Comparison of ENCODE assay signal across 11 cellular contexts in the genomic region with DNA sequence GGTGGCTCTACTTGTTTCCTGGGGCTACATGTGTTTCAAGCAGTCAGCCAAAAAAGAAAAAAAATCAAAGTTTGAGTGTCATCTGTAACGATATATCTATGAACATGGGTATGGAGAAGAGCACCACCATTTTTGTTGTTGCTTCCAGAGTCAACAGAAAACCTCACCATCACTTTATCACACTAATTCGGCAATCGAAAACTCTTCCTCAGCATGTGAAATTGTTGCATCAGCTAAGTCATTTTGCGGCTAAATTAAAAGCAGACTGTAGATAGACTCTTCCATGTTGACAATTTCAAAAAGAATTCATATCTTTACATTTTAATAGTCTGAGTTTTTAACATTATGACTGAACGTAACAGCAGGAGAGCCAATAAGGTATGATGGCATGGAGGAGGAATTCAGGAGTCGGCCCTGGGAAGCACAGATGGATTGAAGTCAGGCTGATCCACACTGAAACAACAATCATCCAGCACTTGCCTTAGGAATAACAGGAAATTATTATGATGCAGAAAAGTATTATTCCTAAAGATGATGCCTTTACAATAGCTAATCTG.
DNase-seq lines count a peak whose midpoint lies in the region; ATAC-seq and TF ChIP-seq lines count a peak whose summit lies in the region.
"Had no signal": no experiment of that assay in that cellular context is flagged by ENCODE, and none has a peak within 500 bp of the region (broad histone marks: within the 10 kb centered on the region; RNA-seq: fewer than 3 reads in every experiment).

No MANE protein-coding gene starts in this region.

- H3K4me3 ChIP-seq in mammary epithelial cell (replicated peaks in 1 of 3; ENCODE audit: insufficient read depth in 1 of 3, low read depth in 2 of 3, low read length in 3 of 3): no peak overlapping the region
- no peak overlapping the region for H3K4me3 ChIP-seq in stomach
- no peak overlapping the region for H3K4me3 ChIP-seq in mucosa of descending colon

- intact Hi-C loops in mammary epithelial cell (cut with micrococcal nuclease) (loop anchor here (5.0 kb wide), 3 partner anchors 292 to 388 kb away; no protein-coding TSS in a partner anchor), stomach (cut with DNase I; ENCODE audit: low total_unique reads) (no loop called here), mucosa of descending colon (cut with DNase I, micrococcal nuclease) (no loop called here)

- TF ChIP-seq CTCF in mammary epithelial cell (conservative IDR thresholded peaks at IDR 0.05 in 1 of 2, IDR thresholded peaks at IDR 0.05 in 1 of 2; ENCODE audit: extremely low read depth in 1 of 2, insufficient read depth in 1 of 2, low read depth in 1 of 2, low read length in 2 of 2) (no peak), stomach (IDR thresholded peaks at IDR 0.05) (no peak), mucosa of descending colon (IDR thresholded peaks at IDR 0.05) (no peak)

- H4K20me1 ChIP-seq in mammary epithelial cell (ENCODE audit: insufficient read depth, low read length): no peaks in the 10 kb centered on the region

- ATAC-seq in GM21390 (IDR thresholded peaks at IDR 0.05; ENCODE audit: unreplicated experiment) (no peak), mucosa of descending colon (no peak)

- H3K4me2 ChIP-seq in mammary epithelial cell (ENCODE audit: insufficient read depth, low read depth, low read length): peak overlapping the region; percentile 77

- H3K27ac ChIP-seq in mammary epithelial cell (ENCODE audit: insufficient read depth, low read depth, low read length) (peak overlapping the region; percentile 97), stomach (peak overlapping the region in 4 of 5 donors; percentile 58 to 80 (median 76))

- peak overlapping the region; percentile 6 for H2AFZ ChIP-seq in mammary epithelial cell (ENCODE audit: low read depth, low read length)

- no peak for TF ChIP-seq EP300 in stomach (IDR thresholded peaks at IDR 0.05)

- 74% methylated on average over 6 of the region's 6 CpGs for WGBS in mammary epithelial cell (ENCODE audit: low coverage, missing lambda C conversion rate)
- WGBS in stomach, 5 donors: 84 to 93% (median 92%) methylated on average over 6 of the region's 6 CpGs

- CTCF ChIA-PET in mammary epithelial cell (lab: Charles Lee; ENCODE audit: low non-redundant PET): no interaction called here

- H3K4me1 ChIP-seq in mammary epithelial cell (ENCODE audit: insufficient read depth, low read length) (peaks cover 41% of the 10 kb centered on the region), stomach (peaks cover 4 to 29% (median 23%) of the 10 kb centered on the region in 4 donors), mucosa of descending colon (ENCODE audit: low read depth) (peaks cover 5% of the 10 kb centered on the region)

- in situ Hi-C loops in mammary epithelial cell (cut with MboI; ENCODE audit: low sequenced_read_pairs in 2 of 2): loop anchor here in 1 of 2 donors (10.0 kb wide), 1 partner anchor 456 kb away; the partner anchor contains the start of gene KLF6

- H3K36me3 ChIP-seq in mammary epithelial cell (ENCODE audit: insufficient read depth, low read length) (no peaks in the 10 kb centered on the region), stomach (no peaks in the 10 kb centered on the region), mucosa of descending colon (ENCODE audit: low read depth) (no peaks in the 10 kb centered on the region)

- dilution Hi-C loops in mammary epithelial cell (cut with HindIII; ENCODE audit: low sequenced_read_pairs): loop anchor here (10.0 kb wide), 2 partner anchors 436 to 524 kb away; no protein-coding TSS in a partner anchor

- H3K9ac ChIP-seq in mammary epithelial cell (ENCODE audit: insufficient read depth, low read length): peak overlapping the region; percentile 9

- no TSS peak for BruUV-seq in mammary epithelial cell (replicated peaks; lab: Mats Ljungman, UMichigan)

- TF ChIP-seq POLR2A in stomach (IDR thresholded peaks at IDR 0.05): no peak

- H3K9me3 ChIP-seq in mammary epithelial cell (replicated peaks; ENCODE audit: insufficient read depth, low read length) (no peaks in the 10 kb centered on the region), stomach (peaks cover 0 to 8% (median 0%) of the 10 kb centered on the region in 4 donors), mucosa of descending colon (no peaks in the 10 kb centered on the region)

- H3K79me2 ChIP-seq in mammary epithelial cell (ENCODE audit: insufficient read depth, low read length): no peaks in the 10 kb centered on the region

- H3K27me3 ChIP-seq in mammary epithelial cell (ENCODE audit: insufficient read depth, low read length) (no peaks in the 10 kb centered on the region), stomach (no peaks in the 10 kb centered on the region)

- peak; percentile 55 for DNase-seq in HS-5 (ENCODE audit: low read depth)
- DNase-seq in mammary epithelial cell: no peak
- DNase-seq in kidney glomerular epithelial cell (lab: John Stamatoyannopoulos, UW): peak; percentile 22
- DNase-seq in stomach: no peak
- no peak for DNase-seq in NCI-H2029 treated with DMSO at 0.1 percent for 48 hours (lab: John Stamatoyannopoulos, UW)
- DNase-seq in SHP77 (lab: John Stamatoyannopoulos, UW): no peak
- DNase-seq in mucosa of descending colon: no peak
- DNase-seq: effector memory CD4-positive, alpha-beta T cell; KG1; NCI-H524 treated with DMSO at 0.1 percent for 48 hours had no signal

Comparison
In these comparisons a context has a peak if more than half of its experiments do, and no peak if none do; other contexts are left out.
1. DNase-seq: peak in HS-5 (single experiment) and kidney glomerular epithelial cell (single experiment); none in mammary epithelial cell (single experiment), stomach (single experiment), NCI-H2029 treated with DMSO at 0.1 percent for 48 hours (single experiment), SHP77 (0 of 2) and mucosa of descending colon (0 of 3).